In genomic region chr20:49694450-49695071, GRCh38 we compare ENCODE assay signal across 13 cellular contexts. TPM values are rescaled to one million over a fixed set of nuclear protein-coding genes. Genes with fewer than 3 reads are reported as not detected.
DNase-seq lines count a peak whose midpoint lies in the region; ATAC-seq and TF ChIP-seq lines count a peak whose summit lies in the region.
"Had no signal": no experiment of that assay in that cellular context is flagged by ENCODE, and none has a peak within 500 bp of the region (broad histone marks: within the 10 kb centered on the region; RNA-seq: fewer than 3 reads in every experiment).

No MANE protein-coding gene starts in this region.

- H3K36me3 ChIP-seq in ACC112 (ENCODE audit: insufficient read depth, low read length), result no peaks in the 10 kb centered on the region
- no peaks in the 10 kb centered on the region for H3K36me3 ChIP-seq in SK-N-MC (ENCODE audit: insufficient read depth, low read length)
- H3K36me3 ChIP-seq in lower lobe of right lung, result no peaks in the 10 kb centered on the region

- no peak overlapping the region for H3K9ac ChIP-seq in SK-N-MC (ENCODE audit: insufficient read length)

- POLR2A ChIA-PET in GM10248 (lab: Yijun Ruan, JAX), result interaction anchor here (1.0 to 1.4 kb wide), 2 partner anchors 13 to 25 kb away, joined by 3 to 4 read pairs; no protein-coding TSS in a partner anchor

- peak overlapping the region; percentile 38; the same call in 1 of the 2 replicates for H3K27ac ChIP-seq in ACC112 (ENCODE audit: low read depth, low read length)
- H3K27ac ChIP-seq in SK-N-MC, result 0 out of 2 replicates have a peak overlapping the region, but pooled peaks have one; percentile 92
- H3K27ac ChIP-seq in lower lobe of right lung, result no peak overlapping the region

- H2AFZ ChIP-seq in ACC112 (ENCODE audit: low read length, unreplicated experiment), result no peak overlapping the region

- intact Hi-C loops in lower lobe of right lung (cut with DNase I), result no loop called here

- TF ChIP-seq CTCF in lower lobe of right lung (IDR thresholded peaks at IDR 0.05) (no peak), GM10248 (IDR thresholded peaks at IDR 0.05; ENCODE audit: control extremely low read depth, extremely low read depth, low read depth, missing control alignments) (no peak)

- CTCF ChIA-PET in GM10248 (lab: Yijun Ruan, JAX), result interaction anchor here (0.7 to 2.0 kb wide), 5 partner anchors 15 to 152 kb away, joined by 3 to 8 read pairs (median 4); no protein-coding TSS in a partner anchor

- H3K4me1 ChIP-seq in ACC112 (ENCODE audit: control insufficient read depth, insufficient read depth, low read length, unreplicated experiment) (peaks cover 71% of the 10 kb centered on the region), lower lobe of right lung (peaks cover 73% of the 10 kb centered on the region)

- H3K27me3 ChIP-seq in ACC112 (ENCODE audit: insufficient read depth, low read length) (no peaks in the 10 kb centered on the region), lower lobe of right lung (ENCODE audit: low read depth) (no peaks in the 10 kb centered on the region)

- H3K9me3 ChIP-seq in SK-N-MC (ENCODE audit: low read depth, low read length), result no peaks in the 10 kb centered on the region
- H3K9me3 ChIP-seq in lower lobe of right lung, result no peaks in the 10 kb centered on the region

- peak; percentile 18 to 27 for ATAC-seq in lower lobe of right lung
- ATAC-seq in HG02973 (IDR thresholded peaks at IDR 0.05; ENCODE audit: unreplicated experiment), result no peak
- ATAC-seq: activated naive CD8-positive, alpha-beta T cell treated with anti-CD3 and anti-CD28 coated beads, Interleukin-2, amount 50 U/mL, for 24 hours had no signal

- H3K79me2 ChIP-seq in ACC112 (ENCODE audit: control insufficient read depth, insufficient read depth, low read length, unreplicated experiment), result peaks cover 99% of the 10 kb centered on the region

- H3K4me3 ChIP-seq in ACC112 (ENCODE audit: low read depth, low read length), result no peak overlapping the region
- no peak overlapping the region for H3K4me3 ChIP-seq in SK-N-MC
- H3K4me3 ChIP-seq in lower lobe of right lung, result no peak overlapping the region

- DNase-seq in ELR (ENCODE audit: low read depth), result peak; percentile 65
- no peak for DNase-seq in SK-N-MC (ENCODE audit: low read depth, low spot score)
- DNase-seq in lower lobe of right lung, result no peak
- DNase-seq in dermis blood vessel endothelial cell, result no peak
- no peak for DNase-seq in central memory CD4-positive, alpha-beta T cell
- no peak for DNase-seq in GM10248 (ENCODE audit: extremely low spot score)
- DNase-seq: activated naive CD8-positive, alpha-beta T cell treated with anti-CD3 and anti-CD28 coated beads, Interleukin-2, amount 50 U/mL, for 24 hours; foreskin fibroblast; NCI-H1048; stimulated activated CD4-positive, alpha-beta T cell treated with anti-CD3 and anti-CD28 coated beads, Interleukin-15, amount 100 ng/mL, for 24 hours; stimulated activated CD8-positive, alpha-beta memory T cell treated with anti-CD3 and anti-CD28 coated beads, Interleukin-4, amount 100 ng/mL, for 48 hours had no signal

RNA-seq across cellular contexts. Expression of gene B4GALT5, which starts 19.1 kb away (rescaled TPM):
- total RNA-seq in lower lobe of right lung (39.5 TPM), dermis blood vessel endothelial cell (63.3 and 65.1 TPM in 2 replicates)
